In genomic region chr4:183571350-183572076, GRCh38 we compare ENCODE assay signal across 1 cellular context.
TF ChIP-seq lines count a peak whose summit lies in the region.

No MANE protein-coding gene starts in this region.

TF ChIP-seq in IMR-90, 13 proteins besides CTCF, POLR2A, EP300 and RAD21 (continued from another document):
- TF ChIP-seq USF2 (IDR thresholded peaks at IDR 0.05; ENCODE audit: low read depth, low read length), result no peak
